8 cellular contexts compared by ENCODE assay signal in genomic region chr2:148643998-148644884, GRCh38. TPM values are rescaled to one million over a fixed set of nuclear protein-coding genes. Genes with fewer than 3 reads are reported as not detected.
DNase-seq lines count a peak whose midpoint lies in the region; ATAC-seq and TF ChIP-seq lines count a peak whose summit lies in the region.

Gene EPC2, plus strand, starts transcription at chr2:148644751. Its CDS starts 267 bp downstream, at chr2:148645018.

- no TSS peak for BruUV-seq in Caco-2 (replicated peaks; lab: Mats Ljungman, UMichigan)

- no peaks in the 10 kb centered on the region for H3K27me3 Mint-ChIP-seq in Caco-2 (ENCODE audit: insufficient read depth, unreplicated experiment)

- CTCF ChIA-PET in Caco-2 (lab: Charles Lee) = no interaction called here

- H3K4me3 Mint-ChIP-seq in Caco-2 (ENCODE audit: unreplicated experiment) = peak within 1 kb of the TSS; percentile 97

- H3K9me3 Mint-ChIP-seq in Caco-2 (ENCODE audit: unreplicated experiment) = no peaks in the 10 kb centered on the region

- H3K36me3 ChIP-seq in Caco-2 (ENCODE audit: control insufficient read depth, insufficient read depth, low read length) = no peaks in the 10 kb centered on the region
- H3K36me3 ChIP-seq in HUES48 (ENCODE audit: control insufficient read depth, insufficient read depth, low read length) = no peaks in the 10 kb centered on the region

- H3K4me3 ChIP-seq in Caco-2 (ENCODE audit: low read depth, low read length) (peak within 1 kb of the TSS; percentile 58), HUES48 (ENCODE audit: low read depth, low read length) (peak within 1 kb of the TSS; percentile 94), epithelial cell of proximal tubule (ENCODE audit: low read depth, low read length) (peak within 1 kb of the TSS; percentile 80)

- POLR2A ChIA-PET in Caco-2 (lab: Charles Lee) = interaction anchor here (0.8 kb wide), 1 partner anchor 29 kb away, joined by 3 read pairs; no protein-coding TSS in a partner anchor

- no peaks in the 10 kb centered on the region for H3K4me1 ChIP-seq in Caco-2
- H3K4me1 ChIP-seq in HUES48 (ENCODE audit: control insufficient read depth, insufficient read depth, low read length) = peaks cover 29% of the 10 kb centered on the region

- H3K27me3 ChIP-seq in Caco-2 (replicated peaks; ENCODE audit: control insufficient read depth, insufficient read depth, low read length) (no peaks in the 10 kb centered on the region), HUES48 (ENCODE audit: control insufficient read depth, insufficient read depth, low read length) (no peaks in the 10 kb centered on the region)

- H3K36me3 Mint-ChIP-seq in Caco-2 (ENCODE audit: insufficient read depth, unreplicated experiment) = peaks cover 16% of the 10 kb centered on the region

- TF ChIP-seq CTCF in Caco-2 (IDR thresholded peaks at IDR 0.05; ENCODE audit: insufficient read depth in 1 of 2, low read depth in 1 of 2, low read length in 1 of 2, severe bottlenecking in 1 of 2, unreplicated experiment in 1 of 2) (no peak), epithelial cell of proximal tubule (conservative IDR thresholded peaks at IDR 0.05; ENCODE audit: low read depth, low read length) (no peak)

- H3K27ac Mint-ChIP-seq in Caco-2 (ENCODE audit: unreplicated experiment) = peak within 1 kb of the TSS; percentile 99

- H3K9me3 ChIP-seq in Caco-2 (no peaks in the 10 kb centered on the region), HUES48 (ENCODE audit: control insufficient read depth, insufficient read depth, low read length) (no peaks in the 10 kb centered on the region)

- intact Hi-C loops in Caco-2 (cut with micrococcal nuclease; ENCODE audit: unreplicated experiment) = loop anchor here (2.0 to 10.0 kb wide), 4 partner anchors 77 to 719 kb away; partner anchors contain the start of genes KIF5C, MBD5 and ORC4

- peak within 1 kb of the TSS; percentile 99 for H3K9ac ChIP-seq in HUES48 (ENCODE audit: low read depth, low read length)

- DNase-seq in Caco-2 (peak; percentile 87 to 92), OCI-M1 (lab: John Stamatoyannopoulos, UW) (peak; percentile 87), activated T-cell treated with anti-CD3 and anti-CD28 coated beads for 48 hours (ENCODE audit: low read depth) (peak; percentile 89), epithelial cell of proximal tubule (ENCODE audit: low read depth) (no peak), mucosa of gallbladder (ENCODE audit: low spot score) (peak; percentile 89)
- DNase-seq in stimulated activated CD8-positive, alpha-beta memory T cell treated with anti-CD3 and anti-CD28 coated beads, Interleukin-4, amount 100 ng/mL, for 4 hours (ENCODE audit: low read depth in 2 of 2, low spot score in 1 of 2) = peak; percentile 73 to 80

- H3K27ac ChIP-seq in HUES48 (ENCODE audit: low read depth, low read length) = peak within 1 kb of the TSS; percentile 100

- ATAC-seq in GM21381 (IDR thresholded peaks at IDR 0.05; ENCODE audit: unreplicated experiment) = peak; percentile 61

- H3K4me1 Mint-ChIP-seq in Caco-2 (ENCODE audit: low read depth, unreplicated experiment) = peaks cover 13% of the 10 kb centered on the region

RNA-seq across cellular contexts. Expression of gene EPC2, which starts in this region (rescaled TPM):
- total RNA-seq in Caco-2 (2022) (27.7 and 32.0 TPM in 2 replicates), epithelial cell of proximal tubule (11.7 and 15.3 TPM in 2 replicates), mucosa of gallbladder (30.8 TPM)
